ENCODE assay signal across 9 cellular contexts in the genomic region with DNA sequence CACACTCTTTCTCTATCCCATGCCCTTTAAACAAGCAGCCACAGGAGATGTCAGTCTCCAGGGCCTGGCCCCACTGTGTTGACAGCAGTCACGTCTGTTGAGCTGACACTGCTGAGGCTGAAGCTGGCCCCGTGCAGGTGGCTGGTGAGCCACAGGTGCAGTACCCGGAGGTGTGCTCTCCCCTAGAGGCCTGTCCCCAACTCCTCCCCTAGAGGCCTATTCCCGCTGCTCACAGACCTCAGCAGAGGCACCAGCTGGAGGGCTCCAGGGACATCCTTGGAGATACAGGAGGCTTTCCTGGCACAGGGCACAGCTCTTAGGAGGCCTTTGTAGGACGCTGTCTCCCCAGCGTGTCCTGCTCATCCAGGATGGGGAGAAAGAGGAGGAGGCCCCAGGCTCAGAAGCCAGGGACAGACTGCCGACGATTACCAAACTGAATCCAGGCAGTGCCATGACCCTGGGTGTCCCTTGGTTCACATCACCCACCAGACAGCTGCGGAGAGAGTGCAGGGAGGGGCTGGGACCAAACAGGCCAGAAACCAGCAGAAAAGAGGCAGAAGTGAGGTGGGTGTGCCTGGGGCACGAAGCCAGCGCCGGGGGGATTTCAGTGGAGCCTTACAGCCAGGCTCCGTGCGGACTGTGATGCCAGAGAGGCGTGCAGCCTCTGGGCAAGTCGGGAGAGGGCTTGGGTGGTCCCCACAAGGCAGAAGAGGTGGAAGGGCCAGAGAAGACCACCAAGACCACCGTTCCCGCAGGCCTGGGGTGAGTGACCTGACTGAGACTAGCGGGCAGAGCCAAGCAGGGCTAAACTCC. TPM values are rescaled to one million over a fixed set of nuclear protein-coding genes. Genes with fewer than 3 reads are reported as not detected.
DNase-seq lines count a peak whose midpoint lies in the region; ATAC-seq and TF ChIP-seq lines count a peak whose summit lies in the region.
"Had no signal": no experiment of that assay in that cellular context is flagged by ENCODE, and none has a peak within 500 bp of the region (broad histone marks: within the 10 kb centered on the region; RNA-seq: fewer than 3 reads in every experiment).

No MANE protein-coding gene starts in this region.

- H3K27me3 Mint-ChIP-seq in osteocyte (ENCODE audit: unreplicated experiment), result no peaks in the 10 kb centered on the region

- peak; percentile 74 for DNase-seq in DMS153 (lab: John Stamatoyannopoulos, UW)
- peak; percentile 94 for DNase-seq in NCI-H2107 treated with DMSO at 0.1 percent for 48 hours (lab: John Stamatoyannopoulos, UW; ENCODE audit: unreplicated experiment)
- no peak for DNase-seq in coronary artery (ENCODE audit: low spot score)
- no peak for DNase-seq in osteocyte (ENCODE audit: extremely low spot score, unreplicated experiment)
- no peak for DNase-seq in T-helper 9 cell
- DNase-seq in AG08395 (ENCODE audit: low spot score), result no peak
- DNase-seq: CD4-positive, alpha-beta memory T cell had no signal

- H3K27ac ChIP-seq in coronary artery, result peak overlapping the region; percentile 86 to 90

- H3K4me3 Mint-ChIP-seq in osteocyte (ENCODE audit: unreplicated experiment), result no peak overlapping the region
- H3K4me3 Mint-ChIP-seq: CD4-positive, alpha-beta memory T cell had no signal

- peak overlapping the region; percentile 32 for H3K4me3 ChIP-seq in coronary artery

- no peak for TF ChIP-seq CTCF in coronary artery (IDR thresholded peaks at IDR 0.05)
- TF ChIP-seq CTCF in osteocyte (IDR thresholded peaks at IDR 0.05), result no peak

- H3K27ac Mint-ChIP-seq in osteocyte (ENCODE audit: unreplicated experiment), result peak overlapping the region; percentile 18

- no peaks in the 10 kb centered on the region for H3K36me3 Mint-ChIP-seq in osteocyte (ENCODE audit: unreplicated experiment)
- H3K36me3 Mint-ChIP-seq: CD4-positive, alpha-beta memory T cell had no signal

- no peaks in the 10 kb centered on the region for H3K9me3 Mint-ChIP-seq in osteocyte (ENCODE audit: unreplicated experiment)
- H3K9me3 Mint-ChIP-seq: CD4-positive, alpha-beta memory T cell had no signal

- no peak for ATAC-seq in HG02763 (IDR thresholded peaks at IDR 0.05; ENCODE audit: unreplicated experiment)
- ATAC-seq in HG03175 (IDR thresholded peaks at IDR 0.05; ENCODE audit: unreplicated experiment), result no peak

- H3K4me1 Mint-ChIP-seq in osteocyte (ENCODE audit: unreplicated experiment), result peaks cover 33% of the 10 kb centered on the region

RNA-seq across cellular contexts. Expression of a gene that starts 18.5 kb away (rescaled TPM):
- total RNA-seq in osteocyte, result 371 and 376 TPM in 2 replicates

RNA-seq across cellular contexts. Expression of a gene that starts 54.5 kb away (rescaled TPM):
- total RNA-seq in osteocyte, result 17.0 and 22.1 TPM in 2 replicates

RNA-seq across cellular contexts. Expression of a gene that starts 58.0 kb away (rescaled TPM):
- total RNA-seq in osteocyte, result 27.8 and 29.4 TPM in 2 replicates

Comparison
In these comparisons a context has a peak if more than half of its experiments do, and no peak if none do; other contexts are left out.
1. DNase-seq: peak in DMS153 (single experiment) and NCI-H2107 treated with DMSO at 0.1 percent for 48 hours (single experiment); none in coronary artery (single experiment), osteocyte (single experiment), T-helper 9 cell (single experiment) and AG08395 (single experiment).